In genomic region chr21:33229099-33229775, GRCh38 we compare ENCODE assay signal across 8 cellular contexts. TPM values are rescaled to one million over a fixed set of nuclear protein-coding genes. Genes with fewer than 3 reads are reported as not detected.
DNase-seq lines count a peak whose midpoint lies in the region; ATAC-seq and TF ChIP-seq lines count a peak whose summit lies in the region.

No MANE protein-coding gene starts in this region.

- no peak for TF ChIP-seq EP300 in ovary (IDR thresholded peaks at IDR 0.05)

- H3K4me1 ChIP-seq in colonic mucosa (peaks cover 3% of the 10 kb centered on the region), ovary (ENCODE audit: insufficient read depth) (peaks cover 3% of the 10 kb centered on the region)

- TF ChIP-seq CTCF in colonic mucosa (IDR thresholded peaks at IDR 0.05) (no peak), ovary (IDR thresholded peaks at IDR 0.05) (no peak)

- no peak overlapping the region for H3K9ac ChIP-seq in colonic mucosa (ENCODE audit: low read depth in 2 of 2, low read length in 2 of 2)

- no peaks in the 10 kb centered on the region for H3K27me3 ChIP-seq in colonic mucosa
- H3K27me3 ChIP-seq in ovary: no peaks in the 10 kb centered on the region

- H3K36me3 ChIP-seq in colonic mucosa (no peaks in the 10 kb centered on the region), ovary (no peaks in the 10 kb centered on the region)

- H3K9me3 ChIP-seq in colonic mucosa (no peaks in the 10 kb centered on the region), ovary (no peaks in the 10 kb centered on the region)

- no peak for ATAC-seq in GM19328 (IDR thresholded peaks at IDR 0.05; ENCODE audit: unreplicated experiment)
- ATAC-seq in HG02642 (IDR thresholded peaks at IDR 0.05; ENCODE audit: poor library complexity, unreplicated experiment): no peak

- intact Hi-C loops in colonic mucosa (cut with DNase I) (no loop called here), ovary (cut with DNase I) (no loop called here)

- H3K4me3 ChIP-seq in GM08714 (ENCODE audit: low read length) (peak overlapping the region; percentile 73), colonic mucosa (peak overlapping the region; percentile 98), ovary (peak overlapping the region; percentile 76)

- H3K27ac ChIP-seq in colonic mucosa (no peak overlapping the region), ovary (peak overlapping the region in 1 of 2 donors; percentile 92)

- TF ChIP-seq POLR2A in ovary (IDR thresholded peaks at IDR 0.05): no peak

- peak; percentile 35 to 53 for DNase-seq in Kasumi-1 (lab: John Stamatoyannopoulos, UW)
- DNase-seq in colonic mucosa: no peak
- DNase-seq in ovary: no peak
- no peak for DNase-seq in mesenteric fat pad (ENCODE audit: low spot score)
- DNase-seq in NCI-H774 (lab: John Stamatoyannopoulos, UW): no peak

- WGBS in ovary, 3 donors: 27 to 30% (median 29%) methylated on average over 17 of the region's 17 CpGs

RNA-seq across cellular contexts. Expression of gene IFNAR2, which starts 0.5 kb away (rescaled TPM):
- total RNA-seq in colonic mucosa (10 to 100 TPM in 1 of 2 donors, 1 to 10 TPM in 1; 7.0 to 19.5 TPM), ovary (10 to 100 TPM; 10.8 to 27.5 (median 20.5) TPM), mesenteric fat pad (41.5 TPM)
- 10 to 100 TPM; 13.8 to 30.4 TPM for polyA plus RNA-seq in ovary

RNA-seq across cellular contexts. Expression of gene IL10RB, which starts 36.9 kb away (rescaled TPM):
- total RNA-seq in colonic mucosa (10 to 100 TPM; 48.0 to 86.3 TPM), ovary (10 to 100 TPM; 18.1 to 25.5 (median 23.8) TPM), mesenteric fat pad (39.3 TPM)
- polyA plus RNA-seq in ovary: 10 to 100 TPM; 31.5 to 31.7 TPM

Comparison
In these comparisons a context has a peak if more than half of its experiments do, and no peak if none do; other contexts are left out.
1. DNase-seq: peak in Kasumi-1 (2 of 2); none in colonic mucosa (single experiment), ovary (0 of 5), mesenteric fat pad (single experiment) and NCI-H774 (single experiment).
2. Peak in every context shown above with its lines, with median percentiles within 50 percentile points of each other: H3K4me3 ChIP-seq.